ENCODE assay signal across 11 cellular contexts in the genomic region with DNA sequence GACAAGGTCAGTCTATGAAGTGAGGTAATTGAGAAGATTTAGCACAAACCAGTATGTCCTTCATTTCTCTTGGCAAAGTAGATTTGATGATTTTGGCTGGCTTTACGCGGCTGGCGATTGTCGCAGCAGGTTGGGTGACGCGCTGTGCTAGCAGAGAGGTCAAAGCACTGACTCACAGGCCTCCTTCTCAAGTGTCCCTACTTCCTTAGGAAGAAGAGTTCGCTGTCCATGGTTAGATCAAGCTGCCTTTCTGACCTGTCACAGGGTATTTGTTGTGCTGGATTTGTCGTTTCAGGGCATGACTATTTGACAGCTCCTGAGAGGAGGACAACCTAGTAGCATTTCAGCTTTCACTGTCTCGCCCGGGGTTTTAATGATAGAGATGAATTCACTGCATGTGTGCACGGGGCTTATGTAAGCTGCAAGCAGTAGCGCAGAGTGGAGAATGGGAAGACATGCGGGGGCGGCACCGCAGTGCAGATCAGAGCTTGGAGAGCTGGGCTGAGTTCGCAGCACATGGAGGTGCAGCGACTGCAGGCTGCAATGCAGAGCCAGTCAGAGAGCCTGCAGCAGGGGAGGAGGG. TPM values are rescaled to one million over a fixed set of nuclear protein-coding genes. Genes with fewer than 3 reads are reported as not detected.
DNase-seq lines count a peak whose midpoint lies in the region; TF ChIP-seq lines count a peak whose summit lies in the region.
"Had no signal": no experiment of that assay in that cellular context is flagged by ENCODE, and none has a peak within 500 bp of the region (broad histone marks: within the 10 kb centered on the region; RNA-seq: fewer than 3 reads in every experiment).

No MANE protein-coding gene starts in this region.

- no peaks in the 10 kb centered on the region for H3K9me2 ChIP-seq in neural cell (ENCODE audit: insufficient read depth, low read length)

- H4K20me1 ChIP-seq in neural cell (ENCODE audit: insufficient read depth): no peaks in the 10 kb centered on the region

- H3K4me2 ChIP-seq in neural cell (ENCODE audit: low read length): no peak overlapping the region
- H3K4me2 ChIP-seq: KMS-11 had no signal

- H3K36me3 ChIP-seq in neural cell (ENCODE audit: insufficient read depth, low read length): no peaks in the 10 kb centered on the region
- H3K36me3 ChIP-seq in esophagus squamous epithelium: no peaks in the 10 kb centered on the region

- H3K4me1 ChIP-seq in esophagus squamous epithelium: peaks cover 0 to 26% (median 4%) of the 10 kb centered on the region in 3 donors

- H3K27ac ChIP-seq in neural cell (ENCODE audit: low read length) (peak overlapping the region; percentile 59), esophagus squamous epithelium (peak overlapping the region in 1 of 4 donors; percentile 2)
- H3K27ac ChIP-seq: KMS-11 had no signal

- no peak for TF ChIP-seq POLR2A in esophagus squamous epithelium (IDR thresholded peaks at IDR 0.05)

- H3K4me3 ChIP-seq in fibroblast of pulmonary artery (replicated peaks; ENCODE audit: low read depth, low read length) (peak overlapping the region; percentile 5), neural cell (ENCODE audit: low read length) (peak overlapping the region; percentile 8), esophagus squamous epithelium (no peak overlapping the region)
- H3K4me3 ChIP-seq: GM12878 had no signal

- DNase-seq in NCI-H1694 (lab: John Stamatoyannopoulos, UW) (peak; percentile 10), NCI-H1694 treated with DMSO at 0.1 percent for 48 hours (lab: John Stamatoyannopoulos, UW) (no peak), fibroblast of pulmonary artery (ENCODE audit: low read depth) (peak; percentile 67), esophagus squamous epithelium (lab: John Stamatoyannopoulos, UW) (no peak), EL (no peak), H4 (ENCODE audit: low spot score) (no peak)
- no peak for DNase-seq in stimulated activated CD4-positive, alpha-beta T cell treated with anti-CD3 and anti-CD28 coated beads, Interleukin-4, amount 100 ng/mL, for 4 hours
- DNase-seq: activated CD4-positive, alpha-beta T cell treated with anti-CD3 and anti-CD28 coated beads, Interleukin-2, amount 50 U/mL, for 48 hours had no signal

- peaks cover 3% of the 10 kb centered on the region for H3F3A ChIP-seq in neural cell (ENCODE audit: insufficient read depth, low read length, poor library complexity, severe bottlenecking)

- peak; percentile 58 for TF ChIP-seq EP300 in neural cell (conservative IDR thresholded peaks at IDR 0.05; ENCODE audit: poor library complexity, severe bottlenecking)

- peak overlapping the region; percentile 44 for H3K9ac ChIP-seq in neural cell (ENCODE audit: low read length)
- H3K9ac ChIP-seq: KMS-11 had no signal

- TF ChIP-seq RAD21 in neural cell (conservative IDR thresholded peaks at IDR 0.05): peak; percentile 47

- intact Hi-C loops in esophagus squamous epithelium (cut with DNase I): loop anchor here (10.0 kb wide), 1 partner anchor 736 kb away; no protein-coding TSS in a partner anchor

- no peaks in the 10 kb centered on the region for H3K79me2 ChIP-seq in neural cell (replicated peaks; ENCODE audit: insufficient read depth, low read length)

- H3K27me3 ChIP-seq in neural cell (ENCODE audit: insufficient read depth, low read depth, low read length) (no peaks in the 10 kb centered on the region), esophagus squamous epithelium (no peaks in the 10 kb centered on the region)

- no peak for TF ChIP-seq CTCF in fibroblast of pulmonary artery (IDR thresholded peaks at IDR 0.05; ENCODE audit: low read length, missing control alignments)
- TF ChIP-seq CTCF in neural cell (IDR thresholded peaks at IDR 0.05; ENCODE audit: poor library complexity, severe bottlenecking): no peak
- TF ChIP-seq CTCF in esophagus squamous epithelium (IDR thresholded peaks at IDR 0.05): no peak

- H2AFZ ChIP-seq in neural cell (ENCODE audit: low read depth, low read length): no peak overlapping the region

- WGBS in esophagus squamous epithelium, 2 donors: 57 to 65% methylated on average over 14 to 17 of the region's 17 CpGs

- no peaks in the 10 kb centered on the region for H3K9me3 ChIP-seq in neural cell (ENCODE audit: low read length)
- no peaks in the 10 kb centered on the region for H3K9me3 ChIP-seq in esophagus squamous epithelium

TF ChIP-seq in neural cell, 6 proteins besides CTCF, POLR2A, EP300 and RAD21:
- TF ChIP-seq TAF1 (IDR thresholded peaks at IDR 0.05; ENCODE audit: low read depth): no peak
- peak; percentile 49 for TF ChIP-seq POLR2AphosphoS5 (IDR thresholded peaks at IDR 0.05)
- peak; percentile 53 for TF ChIP-seq SMC3 (conservative IDR thresholded peaks at IDR 0.05; ENCODE audit: poor library complexity)
- peak; percentile 46 for TF ChIP-seq MXI1 (conservative IDR thresholded peaks at IDR 0.05; ENCODE audit: poor library complexity, severe bottlenecking)

RNA-seq across cellular contexts. Expression of a gene that starts 32.8 kb away (rescaled TPM):
- 1.2 and 2.3 TPM in 2 replicates for polyA plus RNA-seq in neural cell
- 0.81 and 1.2 TPM in 2 replicates for polyA minus RNA-seq in neural cell
- total RNA-seq in esophagus squamous epithelium: under 1 TPM in 1 of 4 donors, not detected in 3; 0.76 TPM
- not detected in 2 replicates for total RNA-seq in H4 (2014; rRNA removed; shearing (Covaris generic))

Comparison
In these comparisons a context has a peak if more than half of its experiments do, and no peak if none do; other contexts are left out.
1. DNase-seq: peak in NCI-H1694 (single experiment) and fibroblast of pulmonary artery (single experiment); none in NCI-H1694 treated with DMSO at 0.1 percent for 48 hours (single experiment), esophagus squamous epithelium (single experiment), EL (single experiment), stimulated activated CD4-positive, alpha-beta T cell treated with anti-CD3 and anti-CD28 coated beads, Interleukin-4, amount 100 ng/mL, for 4 hours (0 of 2) and H4 (single experiment).
2. H3K4me3 ChIP-seq: peak in fibroblast of pulmonary artery (single experiment) and neural cell (single experiment); none in esophagus squamous epithelium (0 of 4).